Comparison of ENCODE assay signal across 8 cellular contexts in genomic region chr11:66051766-66052663, GRCh38. TPM values are rescaled to one million over a fixed set of nuclear protein-coding genes. Genes with fewer than 3 reads are reported as not detected.
A peak's percentile ranks its signal among the peaks of the same experiment; 100 is the strongest.
DNase-seq lines count a peak whose midpoint lies in the region; ATAC-seq and TF ChIP-seq lines count a peak whose summit lies in the region.

Gene SF3B2, plus strand, starts transcription at chr11:66052364. Its CDS starts 21 bp downstream, at chr11:66052385.

- DNase-seq in AG08396 (ENCODE audit: low spot score): peak; percentile 98
- DNase-seq in NCI-H345 (lab: John Stamatoyannopoulos, UW): peak; percentile 99
- DNase-seq in activated B cell treated with CpG ODN at 0.5 μM for 24 hours: peak; percentile 91
- DNase-seq in caudate nucleus (lab: John Stamatoyannopoulos, UW): peak; percentile 56 to 99 (median 98)
- peak; percentile 99 for DNase-seq in iris pigment epithelial cell (ENCODE audit: low read depth)
- peak; percentile 94 for DNase-seq in stimulated activated CD4-positive, alpha-beta T cell treated with anti-CD3 and anti-CD28 coated beads, Interleukin-12 subunit alpha, Interleukin-12 subunit beta, amount 100 ng/mL, for 4 hours

- H3K27me3 Mint-ChIP-seq in activated B cell treated with CpG ODN at 0.5 μM for 24 hours: peaks cover 8% of the 10 kb centered on the region

- POLR2A ChIA-PET in activated B cell treated with CpG ODN at 0.5 μM for 24 hours (lab: Charles Lee): interaction anchor here (0.6 to 4.9 kb wide), 25 partner anchors 11 to 1867 kb away, joined by 3 to 46 read pairs (median 4); partner anchors contain the start of genes BANF1, CCDC85B, CD248 and CFL1

- peak within 1 kb of the TSS; percentile 96 for H3K27ac Mint-ChIP-seq in activated B cell treated with CpG ODN at 0.5 μM for 24 hours

- CTCF ChIA-PET in activated B cell treated with CpG ODN at 0.5 μM for 24 hours (lab: Charles Lee): interaction anchor here (1.0 to 1.9 kb wide), 4 partner anchors 16 to 340 kb away, joined by 3 to 15 read pairs (median 4); partner anchors contain the start of genes CCDC85B and KAT5

- TF ChIP-seq CTCF in activated B cell treated with CpG ODN at 0.5 μM for 24 hours (IDR thresholded peaks at IDR 0.05): no peak

- H3K4me3 Mint-ChIP-seq in activated B cell treated with CpG ODN at 0.5 μM for 24 hours: peak within 1 kb of the TSS; percentile 99

- H3K27ac ChIP-seq in caudate nucleus (ENCODE audit: low read depth, low read length): peak within 1 kb of the TSS; percentile 96

- intact Hi-C loops in activated B cell treated with CpG ODN at 0.5 μM for 24 hours (cut with micrococcal nuclease): loop anchor here (1.0 to 5.0 kb wide), 6 partner anchors 17 to 791 kb away; partner anchors contain the start of genes BANF1, C11orf68, CFL1 and DRAP1

- peaks cover 40% of the 10 kb centered on the region for H3K36me3 Mint-ChIP-seq in activated B cell treated with CpG ODN at 0.5 μM for 24 hours (ENCODE audit: low read depth)

- in situ Hi-C loops in GM18951 (cut with MboI; ENCODE audit: low sequenced_read_pairs, unreplicated experiment): no loop called here

- no peaks in the 10 kb centered on the region for H3K9me3 Mint-ChIP-seq in activated B cell treated with CpG ODN at 0.5 μM for 24 hours

- peak; percentile 91 for ATAC-seq in HG03196 (IDR thresholded peaks at IDR 0.05; ENCODE audit: unreplicated experiment)
- ATAC-seq in activated B cell treated with CpG ODN at 0.5 μM for 24 hours (ENCODE audit: low read depth): peak; percentile 97

- peak; percentile 78 for TF ChIP-seq POLR2A in GM18951 (IDR thresholded peaks at IDR 0.05; ENCODE audit: extremely low read depth, insufficient read depth, insufficient read length)

- H3K4me1 Mint-ChIP-seq in activated B cell treated with CpG ODN at 0.5 μM for 24 hours: peaks cover 27% of the 10 kb centered on the region

RNA-seq across cellular contexts. Expression of gene SF3B2, which starts in this region (rescaled TPM):
- 198 and 219 TPM in 2 replicates for total RNA-seq in activated B cell treated with CpG ODN at 0.5 μM for 24 hours

Comparison
In these comparisons a context has a peak if more than half of its experiments do, and no peak if none do; other contexts are left out.
1. Peak in every context shown above with its lines: DNase-seq, ATAC-seq and H3K27ac ChIP-seq.